Comparison of ENCODE assay signal across 34 cellular contexts in the genomic region with DNA sequence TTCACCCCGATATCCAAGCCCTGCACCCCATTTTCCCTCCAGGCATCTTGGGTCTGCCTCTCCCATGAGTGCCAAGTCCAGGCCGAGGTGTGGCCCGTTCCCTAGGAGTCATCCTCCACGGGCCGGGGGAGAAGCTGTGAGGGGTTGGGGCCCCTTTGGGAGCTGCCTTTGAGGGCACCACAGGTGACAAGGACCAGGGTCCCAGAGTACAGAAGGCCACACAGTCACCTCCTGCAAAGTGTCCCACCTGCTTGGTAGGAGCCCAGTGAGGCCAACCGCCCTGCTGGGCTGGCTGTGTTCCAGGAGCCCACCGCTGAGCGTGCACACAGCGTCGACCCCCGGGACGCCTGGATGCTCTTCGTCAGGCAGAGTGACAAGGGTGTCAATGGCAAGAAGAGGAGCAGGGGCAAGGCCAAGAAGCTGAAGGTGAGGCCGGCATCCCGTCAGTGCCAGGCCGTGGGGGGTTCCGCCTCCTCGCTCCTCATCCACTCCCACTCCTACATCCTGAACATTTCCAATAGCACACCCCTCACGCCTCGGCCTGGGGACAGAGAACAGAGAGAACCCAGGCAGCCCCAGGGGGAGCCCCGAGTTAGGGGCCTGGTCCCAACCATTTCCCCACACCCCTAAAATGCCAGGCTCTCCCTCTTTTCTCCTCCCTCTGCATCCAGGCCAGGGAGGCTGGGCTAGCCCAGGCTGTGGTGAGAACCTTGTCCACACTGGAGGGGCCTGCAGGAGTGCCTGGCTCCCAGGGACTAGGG. TPM values are rescaled to one million over a fixed set of nuclear protein-coding genes. Genes with fewer than 3 reads are reported as not detected.
DNase-seq lines count a peak whose midpoint lies in the region; ATAC-seq, FAIRE-seq and TF ChIP-seq lines count a peak whose summit lies in the region.
"Had no signal": no experiment of that assay in that cellular context is flagged by ENCODE, and none has a peak within 500 bp of the region (broad histone marks: within the 10 kb centered on the region; RNA-seq: fewer than 3 reads in every experiment).

No MANE protein-coding gene starts in this region.

- H3K9me1 ChIP-seq in K562 (ENCODE audit: control insufficient read depth, insufficient read depth, low read length), result no peaks in the 10 kb centered on the region

- no peaks in the 10 kb centered on the region for H4K20me1 ChIP-seq in K562 (replicated peaks; ENCODE audit: control insufficient read depth, insufficient read depth, low read length)

- no peak for ATAC-seq in left cardiac atrium
- ATAC-seq in Right ventricle myocardium inferior, result no peak
- ATAC-seq in K562, result no peak
- ATAC-seq in mucosa of descending colon, result no peak
- ATAC-seq in aorta (ENCODE audit: low FRiP score), result no peak
- ATAC-seq in GM21390 (IDR thresholded peaks at IDR 0.05; ENCODE audit: unreplicated experiment), result no peak
- no peak for ATAC-seq in GM19035 (IDR thresholded peaks at IDR 0.05; ENCODE audit: unreplicated experiment)
- no peak for ATAC-seq in GM19023 (IDR thresholded peaks at IDR 0.05; ENCODE audit: unreplicated experiment)
- ATAC-seq: activated T-cell treated with anti-CD3 and anti-CD28 coated beads, Interleukin-2, amount 50 U/mL, for 72 hours; foreskin keratinocyte; T-helper 17 cell had no signal

- peaks cover 0 to 54% of the 10 kb centered on the region in 2 experiments; a peak in 2 of 5 replicates for H3K4me1 ChIP-seq in K562 (replicated peaks in 1 of 2; ENCODE audit: control insufficient read depth in 2 of 2, insufficient read depth in 2 of 2, low read length in 2 of 2)
- H3K4me1 ChIP-seq in mucosa of descending colon (ENCODE audit: low read depth), result peaks cover 21% of the 10 kb centered on the region
- H3K4me1 ChIP-seq in aorta (ENCODE audit: control insufficient read depth in 1 of 2, insufficient read depth in 2 of 2, low read length in 2 of 2), result no peaks in the 10 kb centered on the region
- H3K4me1 ChIP-seq: foreskin keratinocyte, right lobe of liver had no signal

- H3K4me3 ChIP-seq in K562 (no peak overlapping the region), mucosa of descending colon (no peak overlapping the region), aorta (ENCODE audit: low read length in 2 of 2) (no peak overlapping the region)
- H3K4me3 ChIP-seq: esophagus muscularis mucosa, heart left ventricle, neural progenitor cell, right lobe of liver had no signal

- TF ChIP-seq EP300 in K562 (IDR thresholded peaks at IDR 0.05; ENCODE audit: low read length), result no peak

- in situ Hi-C loops in K562 (cut with MboI), result no loop called here

- 80% methylated on average over 16 of the region's 21 CpGs for WGBS in K562 (ENCODE audit: insufficient coverage, low coverage, missing lambda C conversion rate)
- 90 to 99% methylated on average over 21 of the region's 21 CpGs for WGBS in aorta, 2 donors

- intact Hi-C loops in left cardiac atrium (cut with DNase I), result no loop called here
- intact Hi-C loops in Right ventricle myocardium inferior (cut with DNase I), result loop anchor here (10.0 kb wide), 1 partner anchor 103 kb away; no protein-coding TSS in a partner anchor
- intact Hi-C loops in K562 (cut with micrococcal nuclease), result no loop called here
- intact Hi-C loops in mucosa of descending colon (cut with DNase I, micrococcal nuclease), result no loop called here
- intact Hi-C loops in aorta (cut with DNase I), result loop anchor here (5.0 to 10.0 kb wide), 2 partner anchors 101 to 103 kb away; no protein-coding TSS in a partner anchor

- H3K27ac ChIP-seq in K562 (ENCODE audit: extremely low read depth, low read depth, low read length) (no peak overlapping the region), aorta (ENCODE audit: low read depth in 1 of 2, low read length in 2 of 2) (no peak overlapping the region)
- H3K27ac ChIP-seq: esophagus muscularis mucosa, foreskin keratinocyte, heart left ventricle, neural progenitor cell, right lobe of liver had no signal

- no peak for FAIRE-seq in K562 (lab: Jason Lieb, UNC)
- FAIRE-seq: A204.1, D721Med, HTR-8/SVneo, keratinocyte, TTC549 had no signal

- no peaks in the 10 kb centered on the region for H3K9me3 ChIP-seq in K562 (replicated peaks; ENCODE audit: control insufficient read depth, insufficient read depth, low read depth, low read length)
- no peaks in the 10 kb centered on the region for H3K9me3 ChIP-seq in mucosa of descending colon
- H3K9me3 ChIP-seq in aorta (ENCODE audit: control insufficient read depth, low read length), result no peaks in the 10 kb centered on the region
- H3K9me3 ChIP-seq: esophagus muscularis mucosa, heart left ventricle, right lobe of liver had no signal

- TF ChIP-seq CTCF in K562 (IDR thresholded peaks at IDR 0.05 in 2 of 3, conservative IDR thresholded peaks at IDR 0.05 in 1 of 3; ENCODE audit: insufficient read depth in 2 of 3, low read depth in 1 of 3, low read length in 3 of 3) (no peak), mucosa of descending colon (IDR thresholded peaks at IDR 0.05) (no peak)

- H2AFZ ChIP-seq in K562 (ENCODE audit: low read depth, low read length), result no peak overlapping the region
- H2AFZ ChIP-seq: neural progenitor cell had no signal

- CTCF ChIA-PET in K562 (lab: Yijun Ruan, JAX; ENCODE audit: low intra/inter-chr PET ratio), result interaction anchor here (3.2 kb wide), 1 partner anchor 102 kb away, joined by 21 read pairs; no protein-coding TSS in a partner anchor

- H3K36me3 ChIP-seq in K562 (ENCODE audit: control insufficient read depth, insufficient read depth, low read length), result no peaks in the 10 kb centered on the region
- H3K36me3 ChIP-seq in mucosa of descending colon (ENCODE audit: low read depth), result no peaks in the 10 kb centered on the region
- no peaks in the 10 kb centered on the region for H3K36me3 ChIP-seq in aorta (ENCODE audit: control insufficient read depth in 1 of 2, insufficient read depth in 2 of 2, low read length in 1 of 2)
- H3K36me3 ChIP-seq: heart left ventricle, neural progenitor cell, right lobe of liver had no signal

- BruUV-seq in K562 (replicated peaks; lab: Mats Ljungman, UMichigan), result no TSS peak

- DNase-seq in left cardiac atrium (peak; percentile 19), Right ventricle myocardium inferior (ENCODE audit: missing footprints) (no peak), K562 (ENCODE audit: extremely low read depth in 1 of 4, low spot score in 3 of 4) (no peak), mucosa of descending colon (peak in 2 of 3 donors; percentile 24 to 42), aorta (peak; percentile 28 to 62)
- DNase-seq: activated CD4-positive, alpha-beta T cell treated with anti-CD3 and anti-CD28 coated beads, Interleukin-2, amount 50 U/mL, for 48 hours; activated T-cell treated with anti-CD3 and anti-CD28 coated beads, Interleukin-2, amount 50 U/mL, for 72 hours; CD4-positive, alpha-beta memory T cell; DND-41; foreskin keratinocyte; GF-D8; GOT3; KBM-7; mammary epithelial cell; NCI-H1092 treated with DMSO at 0.1 percent for 48 hours; NCI-H187; NCI-H82; RPMI8226; stimulated activated CD4-positive, alpha-beta T cell treated with anti-CD3 and anti-CD28 coated beads, Interleukin-12 subunit alpha, Interleukin-12 subunit beta, amount 100 ng/mL, for 4 hours; stimulated activated CD4-positive, alpha-beta T cell treated with anti-CD3 and anti-CD28 coated beads, Interleukin-2, amount 100 ng/mL, for 48 hours; T-helper 17 cell; trophoblast cell had no signal

- POLR2A ChIA-PET in K562 (lab: Yijun Ruan, JAX), result interaction anchor here (1.0 kb wide), 1 partner anchor 15 kb away, joined by 3 read pairs; no protein-coding TSS in a partner anchor

- H3K27me3 ChIP-seq in K562 (ENCODE audit: control insufficient read depth in 2 of 2, insufficient read depth in 2 of 2, low read length in 2 of 2) (no peaks in the 10 kb centered on the region), aorta (ENCODE audit: control insufficient read depth in 1 of 2, insufficient read depth in 2 of 2, low read length in 1 of 2) (no peaks in the 10 kb centered on the region)
- H3K27me3 ChIP-seq: right lobe of liver had no signal

- H3K79me2 ChIP-seq in K562 (ENCODE audit: control insufficient read depth, insufficient read depth, low read length), result no peaks in the 10 kb centered on the region

- TF ChIP-seq RAD21 in K562 (CRISPR knock-in tag; conservative IDR thresholded peaks at IDR 0.05 in 1 of 2, IDR thresholded peaks at IDR 0.05 in 1 of 2), result no peak

- no peak overlapping the region for H3K4me2 ChIP-seq in K562 (ENCODE audit: insufficient read depth, low read length)
- H3K4me2 ChIP-seq: neural progenitor cell had no signal

- peak overlapping the region in 1 of 2 experiments; percentile 26; a peak in 1 of 4 replicates for H3K9ac ChIP-seq in K562 (ENCODE audit: insufficient read depth in 1 of 2, low read depth in 2 of 2, low read length in 2 of 2)
- H3K9ac ChIP-seq: neural progenitor cell had no signal

- no peak for TF ChIP-seq POLR2A in K562 (conservative IDR thresholded peaks at IDR 0.05)

RNA-seq across cellular contexts. Expression of gene ERFE, which starts 2.7 kb away (rescaled TPM):
- 1 to 10 TPM in 1 of 2 donors, not detected in 1; 1.2 TPM for total RNA-seq in left cardiac atrium
- total RNA-seq in Right ventricle myocardium inferior, result 0.51 TPM
- total RNA-seq in K562 (2011; cell fraction: chromatin; rRNA removed; ENCODE audit: low replicate concordance), result 6.9 and 19.3 TPM in 2 replicates
- total RNA-seq in K562 (2011; cell fraction: nucleolus; rRNA removed), result 14.7 and 17.0 TPM in 2 replicates
- total RNA-seq in K562 (2011; cell fraction: nucleoplasm; rRNA removed), result 9.9 and 10.2 TPM in 2 replicates
- 4.1 and 5.8 TPM in 2 replicates for total RNA-seq in K562 (2014; rRNA removed)
- total RNA-seq in K562 (2014; rRNA removed; fragmentation: Illumina TruSeq; extraction: Trizol), result 2.5 and 3.7 TPM in 2 replicates
- total RNA-seq in K562 (2015; rRNA removed; fragmentation: Illumina TruSeq; extraction: Trizol), result 1.0 and 1.1 TPM in 2 replicates
- 6.5 and 6.7 TPM in 2 replicates for total RNA-seq in K562 (2021)
- 2.5 and 3.1 TPM in 2 replicates for polyA plus RNA-seq in K562 (2011; rRNA removed)
- polyA plus RNA-seq in K562 (2011; cell fraction: cytosol; rRNA removed), result 2.4 and 5.0 TPM in 2 replicates
- 7.7 and 15.1 TPM in 2 replicates for polyA plus RNA-seq in K562 (2011; cell fraction: nucleus; rRNA removed)
- 2.7 and 20.8 TPM in 2 replicates for polyA plus RNA-seq in K562 (2012)
- polyA plus RNA-seq in K562 (2014; fragmentation: Illumina TruSeq; extraction: Trizol), result 5.2 and 5.4 TPM in 2 replicates
- polyA plus RNA-seq in K562 (2014; fragmentation: Nextera tagmentation; extraction: Ambion mirVana), result 1 to 10 TPM in 1 of 2 experiments, under 1 TPM in 1; 0.55 to 1.1 TPM
- 7.1 and 8.2 TPM in 2 replicates for polyA plus RNA-seq in K562 (2014; rRNA removed)
- polyA minus RNA-seq in K562 (2011; rRNA and poly(A)+ RNA removed), result 0.18 and 0.35 TPM in 2 replicates
- 1.0 TPM in 1 of 2 replicates, not detected in the other for polyA minus RNA-seq in K562 (2011; cell fraction: cytosol; rRNA and poly(A)+ RNA removed)
- polyA minus RNA-seq in K562 (2011; cell fraction: nucleus; rRNA and poly(A)+ RNA removed), result 1.9 and 3.0 TPM in 2 replicates
- under 1 TPM; 0.38 to 0.58 (median 0.51) TPM for total RNA-seq in mucosa of descending colon
- 1 to 10 TPM in 1 of 2 donors, under 1 TPM in 1; 0.96 to 2.5 TPM for total RNA-seq in aorta
- 1 to 10 TPM in 1 of 2 donors, not detected in 1; 2.8 TPM for polyA plus RNA-seq in aorta
- total RNA-seq: CD4-positive, alpha-beta memory T cell; T-helper 17 cell had no signal
- polyA plus RNA-seq: CD4-positive, alpha-beta memory T cell had no signal

RNA-seq across cellular contexts. Expression of gene KLHL30, which starts 23.0 kb away (rescaled TPM):
- total RNA-seq in left cardiac atrium, result 10 to 100 TPM; 15.8 to 16.6 TPM
- total RNA-seq in Right ventricle myocardium inferior, result 20.6 TPM
- total RNA-seq in K562 (2011; cell fraction: chromatin; rRNA removed; ENCODE audit: low replicate concordance), result 0.21 TPM in 1 of 2 replicates, not detected in the other
- 0.53 and 0.67 TPM in 2 replicates for total RNA-seq in K562 (2011; cell fraction: nucleolus; rRNA removed)
- 0.07 TPM in 1 of 2 replicates, not detected in the other for total RNA-seq in K562 (2011; cell fraction: nucleoplasm; rRNA removed)
- total RNA-seq in K562 (2014; rRNA removed), result not detected in 2 replicates
- total RNA-seq in K562 (2014; rRNA removed; fragmentation: Illumina TruSeq; extraction: Trizol), result not detected in 2 replicates
- not detected in 2 replicates for total RNA-seq in K562 (2015; rRNA removed; fragmentation: Illumina TruSeq; extraction: Trizol)
- 0.04 TPM in 1 of 2 replicates, not detected in the other for total RNA-seq in K562 (2021)
- 0.03 TPM in 1 of 2 replicates, not detected in the other for polyA plus RNA-seq in K562 (2011; rRNA removed)
- 0.09 TPM in 1 of 2 replicates, not detected in the other for polyA plus RNA-seq in K562 (2011; cell fraction: cytosol; rRNA removed)
- polyA plus RNA-seq in K562 (2011; cell fraction: nucleus; rRNA removed), result 0.07 and 0.09 TPM in 2 replicates
- polyA plus RNA-seq in K562 (2012), result 0.03 and 0.06 TPM in 2 replicates
- not detected in 2 replicates for polyA plus RNA-seq in K562 (2014; fragmentation: Illumina TruSeq; extraction: Trizol)
- polyA plus RNA-seq in K562 (2014; fragmentation: Nextera tagmentation; extraction: Ambion mirVana), result not detected
- not detected in 2 replicates for polyA plus RNA-seq in K562 (2014; rRNA removed)
- not detected in 2 replicates for polyA minus RNA-seq in K562 (2011; rRNA and poly(A)+ RNA removed)
- not detected in 2 replicates for polyA minus RNA-seq in K562 (2011; cell fraction: cytosol; rRNA and poly(A)+ RNA removed)
- 0.11 and 0.13 TPM in 2 replicates for polyA minus RNA-seq in K562 (2011; cell fraction: nucleus; rRNA and poly(A)+ RNA removed)
- total RNA-seq in mucosa of descending colon, result 1 to 10 TPM in 1 of 3 donors, under 1 TPM in 2; 0.17 to 1.1 (median 0.24) TPM
- total RNA-seq in aorta, result 1 to 10 TPM; 8.8 to 9.0 TPM
- polyA plus RNA-seq in aorta, result 1 to 10 TPM; 3.5 to 4.6 TPM
- total RNA-seq: activated T-cell treated with anti-CD3 and anti-CD28 coated beads, Interleukin-2, amount 50 U/mL, for 72 hours; CD4-positive, alpha-beta memory T cell; foreskin keratinocyte; T-helper 17 cell had no signal
- polyA plus RNA-seq: CD4-positive, alpha-beta memory T cell; foreskin keratinocyte; keratinocyte had no signal

RNA-seq across cellular contexts. Expression of gene ILKAP, which starts 42.0 kb away (rescaled TPM):
- total RNA-seq in left cardiac atrium (10 to 100 TPM; 23.4 to 27.9 TPM), Right ventricle myocardium inferior (26.2 TPM), K562 (2014; rRNA removed) (20.6 and 25.5 TPM in 2 replicates), K562 (2014; rRNA removed; fragmentation: Illumina TruSeq; extraction: Trizol) (19.4 and 20.7 TPM in 2 replicates), K562 (2015; rRNA removed; fragmentation: Illumina TruSeq; extraction: Trizol) (17.8 and 18.8 TPM in 2 replicates), K562 (2021) (29.4 and 31.8 TPM in 2 replicates), mucosa of descending colon (10 to 100 TPM; 33.2 to 55.7 (median 39.9) TPM), aorta (10 to 100 TPM; 48.4 to 50.7 TPM)
- total RNA-seq in K562 (2011; cell fraction: chromatin; rRNA removed; ENCODE audit: low replicate concordance), result 68.1 and 109 TPM in 2 replicates
- 43.0 and 45.2 TPM in 2 replicates for total RNA-seq in K562 (2011; cell fraction: nucleolus; rRNA removed)
- 64.3 and 84.1 TPM in 2 replicates for total RNA-seq in K562 (2011; cell fraction: nucleoplasm; rRNA removed)
- polyA plus RNA-seq in K562 (2011; rRNA removed) (25.1 and 31.7 TPM in 2 replicates), K562 (2014; fragmentation: Illumina TruSeq; extraction: Trizol) (24.8 and 25.0 TPM in 2 replicates), K562 (2014; fragmentation: Nextera tagmentation; extraction: Ambion mirVana) (1 to 10 TPM; 3.1 to 5.6 TPM), K562 (2014; rRNA removed) (43.9 and 46.7 TPM in 2 replicates), aorta (100 to 1,000 TPM in 1 of 2 donors, 10 to 100 TPM in 1; 19.4 to 149 TPM)
- polyA plus RNA-seq in K562 (2011; cell fraction: cytosol; rRNA removed), result 17.5 and 18.4 TPM in 2 replicates
- 63.8 and 66.9 TPM in 2 replicates for polyA plus RNA-seq in K562 (2011; cell fraction: nucleus; rRNA removed)
- polyA plus RNA-seq in K562 (2012), result 23.4 and 24.4 TPM in 2 replicates
- 25.0 and 25.6 TPM in 2 replicates for polyA minus RNA-seq in K562 (2011; rRNA and poly(A)+ RNA removed)
- 11.1 and 12.0 TPM in 2 replicates for polyA minus RNA-seq in K562 (2011; cell fraction: cytosol; rRNA and poly(A)+ RNA removed)
- polyA minus RNA-seq in K562 (2011; cell fraction: nucleus; rRNA and poly(A)+ RNA removed), result 19.9 and 24.2 TPM in 2 replicates

Comparison
In these comparisons a context has a peak if more than half of its experiments do, and no peak if none do; other contexts are left out.
1. DNase-seq: peak in left cardiac atrium (single experiment), mucosa of descending colon (2 of 3) and aorta (2 of 2); none in Right ventricle myocardium inferior (single experiment) and K562 (0 of 4).
2. intact Hi-C loops: an anchor here in Right ventricle myocardium inferior (10.0 kb wide) and aorta (5.0 to 10.0 kb wide); none called in left cardiac atrium, K562 and mucosa of descending colon.
3. RNA of gene KLHL30, which starts 23.0 kb away (total RNA-seq): 20.6 TPM in Right ventricle myocardium inferior (single experiment), 15.8 to 16.6 TPM in left cardiac atrium and 8.8 to 9.0 TPM in aorta; 0.17 to 1.1 TPM in mucosa of descending colon and 0.04 to 0.67 TPM in K562; every median in the first group is over 4 times any median in the second.